1 cellular context compared by ENCODE assay signal in the genomic region with DNA sequence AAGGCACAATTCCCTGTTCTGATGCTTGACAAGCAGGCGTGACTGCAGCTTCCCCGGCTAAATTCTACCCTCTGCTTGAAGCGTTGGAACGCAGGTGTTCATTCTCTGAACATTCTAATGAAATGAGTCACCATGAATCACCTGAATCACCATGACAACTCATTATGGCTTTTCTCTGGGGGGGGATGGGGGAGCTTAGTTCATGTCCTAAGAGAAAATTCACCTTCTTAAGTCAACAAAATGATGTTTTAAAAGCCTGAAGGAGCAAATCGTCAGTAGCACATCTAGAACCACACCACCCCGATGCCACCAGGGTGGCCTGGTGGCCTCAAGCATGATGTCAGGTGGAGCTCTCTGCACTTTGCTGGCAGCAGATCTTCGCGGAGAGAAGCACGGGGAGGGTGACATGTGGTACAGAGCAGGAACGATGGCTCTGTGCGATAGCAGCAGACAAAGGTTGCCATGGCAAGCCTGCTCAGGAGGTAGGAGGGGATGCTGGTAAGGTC.
A peak's percentile ranks its signal among the peaks of the same experiment; 100 is the strongest.
TF ChIP-seq lines count a peak whose summit lies in the region.

No MANE protein-coding gene starts in this region.

TF ChIP-seq in SK-N-SH treated with all-trans-retinoic acid at 6 μM for 48 hours, 23 proteins besides CTCF, POLR2A, EP300 and RAD21 (continued from another document):
- TF ChIP-seq TCF4 (CRISPR knock-in tag; IDR thresholded peaks at IDR 0.05; ENCODE audit: borderline replicate concordance) (peak; percentile 58), ZNF565 (CRISPR knock-in tag; conservative IDR thresholded peaks at IDR 0.05; ENCODE audit: low read depth) (no peak), ESRRG (CRISPR knock-in tag; IDR thresholded peaks at IDR 0.05) (no peak)
- TF ChIP-seq, protein P1, sequence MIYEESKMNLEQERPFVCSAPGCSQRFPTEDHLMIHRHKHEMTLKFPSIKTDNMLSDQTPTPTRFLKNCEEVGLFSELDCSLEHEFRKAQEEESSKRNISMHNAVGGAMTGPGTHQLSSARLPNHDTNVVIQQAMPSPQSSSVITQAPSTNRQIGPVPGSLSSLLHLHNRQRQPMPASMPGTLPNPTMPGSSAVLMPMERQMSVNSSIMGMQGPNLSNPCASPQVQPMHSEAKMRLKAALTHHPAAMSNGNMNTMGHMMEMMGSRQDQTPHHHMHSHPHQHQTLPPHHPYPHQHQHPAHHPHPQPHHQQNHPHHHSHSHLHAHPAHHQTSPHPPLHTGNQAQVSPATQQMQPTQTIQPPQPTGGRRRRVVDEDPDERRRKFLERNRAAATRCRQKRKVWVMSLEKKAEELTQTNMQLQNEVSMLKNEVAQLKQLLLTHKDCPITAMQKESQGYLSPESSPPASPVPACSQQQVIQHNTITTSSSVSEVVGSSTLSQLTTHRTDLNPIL (CRISPR knock-in tag; IDR thresholded peaks at IDR 0.05; ENCODE audit: low read depth), result no peak
